Comparison of ENCODE assay signal across 28 cellular contexts in genomic region chr5:67935908-67936573, GRCh38.
"Had no signal": no experiment of that assay in that cellular context is flagged by ENCODE, and none has a peak within 500 bp of the region (broad histone marks: within the 10 kb centered on the region; RNA-seq: fewer than 3 reads in every experiment).

No MANE protein-coding gene starts in this region.

- H3K27me3 Mint-ChIP-seq: dendritic cell treated with granulocyte-macrophage colony-stimulating factor and Interleukin-4, amounts not matched to agents 40 ng/mL and 50 ng/mL, for 4 days; stimulated activated naive CD8-positive, alpha-beta T cell treated with anti-CD3 and anti-CD28 coated beads, Interleukin-15, Interleukin-2, amounts not matched to agents 100 ng/mL and 50 ng/mL, for 24 hours had no signal

- H3K4me3 ChIP-seq: body of pancreas, cardiac muscle cell, heart right ventricle, skin epidermis, tibial nerve, vagina had no signal

- H3K27ac Mint-ChIP-seq: activated naive CD4-positive, alpha-beta T cell treated with anti-CD3 and anti-CD28 coated beads for 36 hours; activated naive CD8-positive, alpha-beta T cell treated with anti-CD3 and anti-CD28 coated beads, Interleukin-2, amount 10 ng/mL, durations not matched to agents 7 days and 5 days; dendritic cell treated with granulocyte-macrophage colony-stimulating factor and Interleukin-4, amounts not matched to agents 40 ng/mL and 50 ng/mL, for 4 days; memory B cell; stimulated activated naive CD8-positive, alpha-beta T cell treated with anti-CD3 and anti-CD28 coated beads, Interleukin-15, Interleukin-2, amounts not matched to agents 100 ng/mL and 50 ng/mL, for 24 hours; T-helper 1 cell treated with Interleukin-12 subunit alpha and Interleukin-12 subunit beta and Interleukin-4 antibody, amounts not matched to agents 30 μg/mL and 1 μg/mL, for 36 hours had no signal

- H3K9ac ChIP-seq: parathyroid adenoma had no signal

- H3K27ac ChIP-seq: body of pancreas, cardiac muscle cell, heart right ventricle, parathyroid adenoma, skin epidermis, tibial nerve had no signal

- H3K9me3 Mint-ChIP-seq: activated naive CD4-positive, alpha-beta T cell treated with anti-CD3 and anti-CD28 coated beads for 36 hours; activated naive CD8-positive, alpha-beta T cell treated with anti-CD3 and anti-CD28 coated beads, Interleukin-2, amount 10 ng/mL, durations not matched to agents 7 days and 5 days; dendritic cell treated with granulocyte-macrophage colony-stimulating factor and Interleukin-4, amounts not matched to agents 40 ng/mL and 50 ng/mL, for 4 days; stimulated activated naive CD8-positive, alpha-beta T cell treated with anti-CD3 and anti-CD28 coated beads, Interleukin-15, Interleukin-2, amounts not matched to agents 100 ng/mL and 50 ng/mL, for 24 hours had no signal

- H3K27me3 ChIP-seq: body of pancreas, cardiac muscle cell, heart right ventricle, tibial nerve, vagina had no signal

- H3K4me1 Mint-ChIP-seq: activated naive CD8-positive, alpha-beta T cell treated with anti-CD3 and anti-CD28 coated beads, Interleukin-2, amount 10 ng/mL, durations not matched to agents 7 days and 5 days; memory B cell had no signal

- H3K9me3 ChIP-seq: body of pancreas, vagina had no signal

- DNase-seq: activated CD4-positive, alpha-beta T cell treated with anti-CD3 and anti-CD28 coated beads for 4 hours; activated CD4-positive, alpha-beta T cell treated with anti-CD3 and anti-CD28 coated beads, Interleukin-2, amount 50 U/mL, for 48 hours; activated CD4-positive, CD25-positive, alpha-beta regulatory T cell; activated CD8-positive, alpha-beta memory T cell treated with anti-CD3 and anti-CD28 coated beads, Interleukin-2, amount 50 U/mL, for 48 hours; activated effector memory CD4-positive, alpha-beta T cell treated with Interleukin-2 at 50 U/mL for 16 hours; activated naive CD4-positive, alpha-beta T cell treated with anti-CD3 and anti-CD28 coated beads for 36 hours; activated naive CD8-positive, alpha-beta T cell treated with anti-CD3 and anti-CD28 coated beads, Interleukin-2, amount 10 ng/mL, durations not matched to agents 7 days and 5 days; activated T-cell treated with anti-CD3 and anti-CD28 coated beads, Interleukin-2, amount 50 U/mL, for 48 hours; amniotic stem cell; effector CD4-positive, alpha-beta T cell; heart right ventricle; islet precursor cell; left colon; nucleus accumbens; right cardiac atrium; stimulated activated CD4-positive, alpha-beta T cell treated with anti-CD3 and anti-CD28 coated beads, Interleukin-1b, Interleukin-23, amount 100 ng/mL, for 48 hours; T1000 had no signal

- H3K36me3 ChIP-seq: cardiac muscle cell, heart right ventricle, tibial nerve, vagina had no signal

- H2AFZ ChIP-seq: parathyroid adenoma had no signal

- ATAC-seq: body of pancreas, heart right ventricle, left colon, right cardiac atrium had no signal

- H3K4me3 Mint-ChIP-seq: activated naive CD4-positive, alpha-beta T cell treated with anti-CD3 and anti-CD28 coated beads for 36 hours; activated naive CD8-positive, alpha-beta T cell treated with anti-CD3 and anti-CD28 coated beads, Interleukin-2, amount 10 ng/mL, durations not matched to agents 7 days and 5 days; dendritic cell treated with granulocyte-macrophage colony-stimulating factor and Interleukin-4, amounts not matched to agents 40 ng/mL and 50 ng/mL, for 4 days; memory B cell; stimulated activated naive CD8-positive, alpha-beta T cell treated with anti-CD3 and anti-CD28 coated beads, Interleukin-15, Interleukin-2, amounts not matched to agents 100 ng/mL and 50 ng/mL, for 24 hours; T-helper 1 cell treated with Interleukin-12 subunit alpha and Interleukin-12 subunit beta and Interleukin-4 antibody, amounts not matched to agents 30 μg/mL and 1 μg/mL, for 36 hours had no signal

- H3K79me2 ChIP-seq: parathyroid adenoma had no signal

- FAIRE-seq: endometrium had no signal

- H3K4me1 ChIP-seq: body of pancreas, heart right ventricle, parathyroid adenoma, vagina had no signal

- H3K36me3 Mint-ChIP-seq: activated naive CD8-positive, alpha-beta T cell treated with anti-CD3 and anti-CD28 coated beads, Interleukin-2, amount 10 ng/mL, durations not matched to agents 7 days and 5 days; memory B cell had no signal
